In genomic region chr9:110479481-110479880, GRCh38 we compare ENCODE assay signal across 5 cellular contexts.
"Had no signal": no experiment of that assay in that cellular context is flagged by ENCODE, and none has a peak within 500 bp of the region (broad histone marks: within the 10 kb centered on the region; RNA-seq: fewer than 3 reads in every experiment).

No MANE protein-coding gene starts in this region.

- DNase-seq: IMR-90, KBM-7, KG1 had no signal

- ATAC-seq: HepG2, K562 had no signal
